1 cellular context compared by ENCODE assay signal in genomic region chr6:52340603-52340880, GRCh38.
TF ChIP-seq lines count a peak whose summit lies in the region.

No MANE protein-coding gene starts in this region.

TF ChIP-seq in HepG2, 621 proteins besides CTCF, POLR2A, EP300 and RAD21:
- no peak for TF ChIP-seq SIN3A (IDR thresholded peaks at IDR 0.05; ENCODE audit: borderline replicate concordance, low read depth, low read length)
- no peak for TF ChIP-seq IKZF1 (IDR thresholded peaks at IDR 0.05)
- TF ChIP-seq ZNF280D (CRISPR knock-in tag; IDR thresholded peaks at IDR 0.05) = no peak
- TF ChIP-seq ZNF777 (CRISPR knock-in tag; IDR thresholded peaks at IDR 0.05) = no peak
- TF ChIP-seq ARID2 (CRISPR knock-in tag; IDR thresholded peaks at IDR 0.05; ENCODE audit: borderline replicate concordance) = no peak
